ENCODE assay signal across 27 cellular contexts in genomic region chr10:27696466-27696865, GRCh38. TPM values are rescaled to one million over a fixed set of nuclear protein-coding genes. Genes with fewer than 3 reads are reported as not detected.
"Had no signal": no experiment of that assay in that cellular context is flagged by ENCODE, and none has a peak within 500 bp of the region (broad histone marks: within the 10 kb centered on the region; RNA-seq: fewer than 3 reads in every experiment).

No MANE protein-coding gene starts in this region.

- H3K27ac ChIP-seq: brain microvascular endothelial cell, cardiac muscle cell had no signal

- H3K4me3 ChIP-seq: cardiac muscle cell, MG63 had no signal

- DNase-seq: activated B cell treated with CpG ODN at 0.5 μM for 24 hours; activated CD4-positive, alpha-beta T cell treated with anti-CD3 and anti-CD28 coated beads for 1 hour; activated CD4-positive, alpha-beta T cell treated with anti-CD3 and anti-CD28 coated beads, Interleukin-2, amount 10 ng/mL, durations not matched to agents 7 days and 5 days; activated CD8-positive, alpha-beta memory T cell treated with anti-CD3 and anti-CD28 coated beads, Interleukin-2, amount 50 U/mL, for 4 hours; activated CD8-positive, alpha-beta T cell treated with anti-CD3 and anti-CD28 coated beads for 36 hours; activated gamma-delta T cell treated with Interleukin-2 at 50 U/mL for 16 hours; activated naive CD4-positive, alpha-beta T cell treated with anti-CD3 and anti-CD28 coated beads, Interleukin-2, amount 10 ng/mL, durations not matched to agents 7 days and 5 days; activated naive CD8-positive, alpha-beta T cell treated with anti-CD3 and anti-CD28 coated beads for 36 hours; activated T-cell treated with anti-CD3 and anti-CD28 coated beads, Interleukin-2, amount 50 U/mL, for 72 hours; brain microvascular endothelial cell; MG63; MV-4-11; NCI-H1092 treated with DMSO at 0.1 percent for 48 hours; NCI-H1417 treated with DMSO at 0.1 percent for 48 hours; NCI-H1694 treated with DMSO at 0.1 percent for 48 hours; NCI-H2029 treated with DMSO at 0.1 percent for 48 hours; NCI-H345; NCI-H510A; NCI-H526 treated with DMSO at 0.1 percent for 48 hours; NCI-H82; SIG-M5; T-cell; T-helper 2 cell; T1000 had no signal

- H3K27me3 ChIP-seq: brain microvascular endothelial cell, cardiac muscle cell, MG63 had no signal

- ATAC-seq: activated CD8-positive, alpha-beta T cell treated with anti-CD3 and anti-CD28 coated beads for 36 hours; activated T-cell treated with anti-CD3 and anti-CD28 coated beads, Interleukin-2, amount 50 U/mL, for 72 hours; T-cell had no signal

- H3K36me3 ChIP-seq: brain microvascular endothelial cell, cardiac muscle cell had no signal

RNA-seq across cellular contexts. Expression of gene MKX, which starts 49.2 kb away (rescaled TPM):
- total RNA-seq: activated B cell treated with CpG ODN at 0.5 μM for 24 hours; activated T-helper 2 cell treated with anti-CD3 and anti-CD28 coated beads, Interferon-gamma antibody, Interleukin-2, Interleukin-4, amounts not matched to agents 10 μg/mL and 5 μg/mL and 100 μg/mL, durations not matched to agents 14 hours and 24 hours and 36 hours; OCI-LY7 had no signal
- polyA plus RNA-seq: cardiac muscle cell had no signal
